Comparison of ENCODE assay signal across 8 cellular contexts in the genomic region with DNA sequence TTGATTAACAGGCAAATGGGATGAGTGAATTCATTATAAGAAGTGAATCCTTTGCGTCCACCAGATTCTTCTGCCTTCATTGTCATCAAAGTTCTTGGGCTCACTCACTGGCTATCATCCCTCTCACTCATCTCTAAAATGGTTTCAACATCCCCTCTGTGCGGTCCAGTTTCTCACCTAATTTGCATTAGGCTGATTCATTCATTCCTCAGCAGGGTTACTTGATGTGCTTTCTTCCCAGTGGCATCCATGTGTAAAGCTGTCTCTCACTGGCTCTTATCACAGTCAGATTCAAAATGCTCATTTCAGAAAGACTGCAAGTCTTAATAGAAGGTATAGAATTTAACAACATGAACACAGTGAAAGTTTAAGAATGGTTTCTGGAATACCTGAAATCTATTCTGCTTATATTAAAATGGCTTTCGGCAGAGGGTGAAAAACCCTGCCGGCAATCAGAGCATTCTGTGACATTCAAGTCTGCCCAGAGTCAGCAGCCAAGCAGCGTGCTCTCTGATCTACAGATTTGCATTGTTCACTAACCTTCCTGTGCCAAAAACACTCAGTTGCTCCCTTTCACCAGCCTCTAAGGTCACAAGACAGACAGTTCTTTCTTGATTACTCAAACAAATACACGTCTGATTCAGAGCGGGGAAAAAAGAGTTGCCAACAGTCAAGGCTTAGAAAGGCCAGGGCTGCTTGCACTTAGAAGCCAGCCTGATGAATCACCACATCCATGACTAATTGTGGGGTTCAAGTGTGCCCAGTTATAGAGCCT.
DNase-seq lines count a peak whose midpoint lies in the region; ATAC-seq, FAIRE-seq and TF ChIP-seq lines count a peak whose summit lies in the region.

No MANE protein-coding gene starts in this region.

- H3K9me3 ChIP-seq in left ventricle myocardium inferior (replicated peaks): no peaks in the 10 kb centered on the region
- no peaks in the 10 kb centered on the region for H3K9me3 ChIP-seq in small intestine (ENCODE audit: control insufficient read depth, low read depth)

- TF ChIP-seq CTCF in left ventricle myocardium inferior (IDR thresholded peaks at IDR 0.05; ENCODE audit: borderline replicate concordance): no peak

- H3K4me1 Mint-ChIP-seq in activated T-cell treated with anti-CD3 and anti-CD28 coated beads, Interleukin-2, amount 50 U/mL, for 72 hours (ENCODE audit: low read depth): peaks cover 15% of the 10 kb centered on the region

- WGBS in small intestine, 3 donors: 51 to 55% (median 54%) methylated on average over 7 of the region's 7 CpGs

- peak overlapping the region; percentile 36 to 56 for H3K4me3 Mint-ChIP-seq in activated T-cell treated with anti-CD3 and anti-CD28 coated beads, Interleukin-2, amount 50 U/mL, for 72 hours

- no peak for FAIRE-seq in small intestine (lab: Jason Lieb, UNC)

- intact Hi-C loops in left ventricle myocardium inferior (cut with micrococcal nuclease): no loop called here

- H3K36me3 Mint-ChIP-seq in activated T-cell treated with anti-CD3 and anti-CD28 coated beads, Interleukin-2, amount 50 U/mL, for 72 hours (ENCODE audit: insufficient read depth in 2 of 2): peaks cover 0 to 2% of the 10 kb centered on the region in 2 donors

- H3K36me3 ChIP-seq in left ventricle myocardium inferior: no peaks in the 10 kb centered on the region
- H3K36me3 ChIP-seq in small intestine (ENCODE audit: control insufficient read depth in 2 of 2, insufficient read depth in 2 of 2, low read length in 2 of 2): no peaks in the 10 kb centered on the region

- H3K27me3 ChIP-seq in left ventricle myocardium inferior (ENCODE audit: low read depth) (no peaks in the 10 kb centered on the region), small intestine (ENCODE audit: control insufficient read depth in 2 of 2, insufficient read depth in 2 of 2, low read length in 2 of 2) (no peaks in the 10 kb centered on the region)

- H3K27ac Mint-ChIP-seq in activated T-cell treated with anti-CD3 and anti-CD28 coated beads, Interleukin-2, amount 50 U/mL, for 72 hours: peak overlapping the region; percentile 20

- H3K9me3 Mint-ChIP-seq in activated T-cell treated with anti-CD3 and anti-CD28 coated beads, Interleukin-2, amount 50 U/mL, for 72 hours: no peaks in the 10 kb centered on the region

- peak; percentile 89 for ATAC-seq in GM19043 (IDR thresholded peaks at IDR 0.05; ENCODE audit: low read depth, unreplicated experiment)
- ATAC-seq in HG03135 (IDR thresholded peaks at IDR 0.05; ENCODE audit: unreplicated experiment): peak; percentile 85
- peak; percentile 95 to 97 for ATAC-seq in activated T-cell treated with anti-CD3 and anti-CD28 coated beads, Interleukin-2, amount 50 U/mL, for 72 hours (replicated peaks in 1 of 2)

- peaks cover 34% of the 10 kb centered on the region for H3K27me3 Mint-ChIP-seq in activated T-cell treated with anti-CD3 and anti-CD28 coated beads, Interleukin-2, amount 50 U/mL, for 72 hours (ENCODE audit: low read depth)

- H3K27ac ChIP-seq in left ventricle myocardium inferior (replicated peaks) (peak overlapping the region; percentile 81), small intestine (ENCODE audit: low read depth in 1 of 2, low read length in 1 of 2) (peak overlapping the region in 1 of 2 donors; percentile 45)

- H3K4me3 ChIP-seq in left ventricle myocardium inferior (peak overlapping the region; percentile 20), small intestine (ENCODE audit: low read depth in 1 of 2, low read length in 2 of 2) (no peak overlapping the region)

- H3K4me1 ChIP-seq in left ventricle myocardium inferior (peaks cover 27% of the 10 kb centered on the region), small intestine (ENCODE audit: control insufficient read depth in 2 of 2, insufficient read depth in 1 of 2, low read depth in 1 of 2, low read length in 1 of 2) (no peaks in the 10 kb centered on the region)

- DNase-seq in AG08395 (ENCODE audit: low spot score) (peak; percentile 91), left ventricle myocardium inferior (peak; percentile 18), small intestine (peak; percentile 10), T-helper 9 cell (no peak)
- peak; percentile 63 to 71 for DNase-seq in activated T-cell treated with anti-CD3 and anti-CD28 coated beads, Interleukin-2, amount 50 U/mL, for 72 hours
- DNase-seq in activated CD4-positive, CD25-positive, alpha-beta regulatory T cell (lab: John Stamatoyannopoulos, UW): no peak

Comparison
In these comparisons a context has a peak if more than half of its experiments do, and no peak if none do; other contexts are left out.
1. DNase-seq: peak in AG08395 (single experiment), activated T-cell treated with anti-CD3 and anti-CD28 coated beads, Interleukin-2, amount 50 U/mL, for 72 hours (2 of 2), left ventricle myocardium inferior (single experiment) and small intestine (single experiment); none in T-helper 9 cell (single experiment) and activated CD4-positive, CD25-positive, alpha-beta regulatory T cell (0 of 4).
2. Peak in every context shown above with its lines, with median percentiles within 50 percentile points of each other: ATAC-seq.